ENCODE assay signal across 1 cellular context in genomic region chr2:47359375-47359868, GRCh38.
TF ChIP-seq lines count a peak whose summit lies in the region.

No MANE protein-coding gene starts in this region.

TF ChIP-seq in K562, 482 proteins besides CTCF, POLR2A, EP300 and RAD21 (continued from another document and continues in another):
- TF ChIP-seq CLOCK (CRISPR knock-in tag; IDR thresholded peaks at IDR 0.05; ENCODE audit: borderline replicate concordance) (no peak), L3MBTL2 (IDR thresholded peaks at IDR 0.05) (peak; percentile 91), SMARCE1 (IDR thresholded peaks at IDR 0.05) (peak; percentile 74), SMARCA4 (IDR thresholded peaks at IDR 0.05) (peak; percentile 73), SP1 (CRISPR knock-in tag; IDR thresholded peaks at IDR 0.05) (peak; percentile 57; the same call in 1 of the 2 replicates), ARID1B (IDR thresholded peaks at IDR 0.05) (peak; percentile 80), BDP1 (IDR thresholded peaks at IDR 0.05; ENCODE audit: insufficient read depth, insufficient read length) (no peak), CBFB (CRISPR knock-in tag; IDR thresholded peaks at IDR 0.05) (no peak), NCOR1 (IDR thresholded peaks at IDR 0.05) (peak; percentile 22; the same call in 1 of the 2 replicates), NEUROD1 (IDR thresholded peaks at IDR 0.05; ENCODE audit: borderline replicate concordance, low read depth, low read length, partially characterized antibody) (no peak), TAF1 (IDR thresholded peaks at IDR 0.05; ENCODE audit: control insufficient read depth, extremely low read depth, insufficient read depth, low read length, severe bottlenecking) (no peak), ELF1 (tag; IDR thresholded peaks at IDR 0.05) (no peak), ID3 (CRISPR knock-in tag; IDR thresholded peaks at IDR 0.05) (no peak), ID3 (tag; IDR thresholded peaks at IDR 0.05) (peak; percentile 46; the same call in 1 of the 2 replicates), ZNF274 (IDR thresholded peaks at IDR 0.05; ENCODE audit: borderline replicate concordance, low read depth, low read length) (no peak), EHMT2 (IDR thresholded peaks at IDR 0.05) (peak; percentile 41; the same call in 1 of the 2 replicates), KLF13 (tag; IDR thresholded peaks at IDR 0.05; ENCODE audit: borderline replicate concordance, low read depth) (no peak), XRCC4 (IDR thresholded peaks at IDR 0.05; ENCODE audit: extremely low read depth, insufficient read depth, insufficient read length) (no peak), TAF7 (tag; IDR thresholded peaks at IDR 0.05) (no peak), MAX (CRISPR knock-in tag; IDR thresholded peaks at IDR 0.05) (peak; percentile 78), NFRKB (IDR thresholded peaks at IDR 0.05; ENCODE audit: low read depth) (peak; percentile 35; the same call in 1 of the 2 replicates), ZBTB17 (CRISPR knock-in tag; IDR thresholded peaks at IDR 0.05) (0 out of 2 replicates have a peak, but pooled peaks have one; percentile 31), CHCHD3 (CRISPR knock-in tag; IDR thresholded peaks at IDR 0.05) (no peak), ZNF561 (CRISPR knock-in tag; conservative IDR thresholded peaks at IDR 0.05) (no peak), MNT (conservative IDR thresholded peaks at IDR 0.05) (peak in 1 of 2 experiments; percentile 59; a peak in 1 of 4 replicates), MTA2 (IDR thresholded peaks at IDR 0.05; ENCODE audit: low read depth) (peak; percentile 53), TCFL5 (CRISPR knock-in tag; conservative IDR thresholded peaks at IDR 0.05) (no peak), CXXC5 (CRISPR knock-in tag; IDR thresholded peaks at IDR 0.05) (peak; percentile 31; the same call in 1 of the 2 replicates), MEIS2 (IDR thresholded peaks at IDR 0.05; ENCODE audit: partially characterized antibody) (peak; percentile 41), BMI1 (IDR thresholded peaks at IDR 0.05; ENCODE audit: low read length) (no peak), ZNF583 (CRISPR knock-in tag; IDR thresholded peaks at IDR 0.05) (peak; percentile 49; the same call in 1 of the 2 replicates), FUS (optimal IDR thresholded peaks at IDR 0.05; ENCODE audit: low read depth, low read length) (no peak)
- TF ChIP-seq, protein P1, sequence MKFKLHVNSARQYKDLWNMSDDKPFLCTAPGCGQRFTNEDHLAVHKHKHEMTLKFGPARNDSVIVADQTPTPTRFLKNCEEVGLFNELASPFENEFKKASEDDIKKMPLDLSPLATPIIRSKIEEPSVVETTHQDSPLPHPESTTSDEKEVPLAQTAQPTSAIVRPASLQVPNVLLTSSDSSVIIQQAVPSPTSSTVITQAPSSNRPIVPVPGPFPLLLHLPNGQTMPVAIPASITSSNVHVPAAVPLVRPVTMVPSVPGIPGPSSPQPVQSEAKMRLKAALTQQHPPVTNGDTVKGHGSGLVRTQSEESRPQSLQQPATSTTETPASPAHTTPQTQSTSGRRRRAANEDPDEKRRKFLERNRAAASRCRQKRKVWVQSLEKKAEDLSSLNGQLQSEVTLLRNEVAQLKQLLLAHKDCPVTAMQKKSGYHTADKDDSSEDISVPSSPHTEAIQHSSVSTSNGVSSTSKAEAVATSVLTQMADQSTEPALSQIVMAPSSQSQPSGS (CRISPR knock-in tag; IDR thresholded peaks at IDR 0.05) = no peak
- TF ChIP-seq, protein P2, sequence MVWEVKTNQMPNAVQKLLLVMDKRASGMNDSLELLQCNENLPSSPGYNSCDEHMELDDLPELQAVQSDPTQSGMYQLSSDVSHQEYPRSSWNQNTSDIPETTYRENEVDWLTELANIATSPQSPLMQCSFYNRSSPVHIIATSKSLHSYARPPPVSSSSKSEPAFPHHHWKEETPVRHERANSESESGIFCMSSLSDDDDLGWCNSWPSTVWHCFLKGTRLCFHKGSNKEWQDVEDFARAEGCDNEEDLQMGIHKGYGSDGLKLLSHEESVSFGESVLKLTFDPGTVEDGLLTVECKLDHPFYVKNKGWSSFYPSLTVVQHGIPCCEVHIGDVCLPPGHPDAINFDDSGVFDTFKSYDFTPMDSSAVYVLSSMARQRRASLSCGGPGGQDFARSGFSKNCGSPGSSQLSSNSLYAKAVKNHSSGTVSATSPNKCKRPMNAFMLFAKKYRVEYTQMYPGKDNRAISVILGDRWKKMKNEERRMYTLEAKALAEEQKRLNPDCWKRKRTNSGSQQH (CRISPR knock-in tag; IDR thresholded peaks at IDR 0.05) = 0 out of 2 replicates have a peak, but pooled peaks have one; percentile 20
- TF ChIP-seq, protein P3, sequence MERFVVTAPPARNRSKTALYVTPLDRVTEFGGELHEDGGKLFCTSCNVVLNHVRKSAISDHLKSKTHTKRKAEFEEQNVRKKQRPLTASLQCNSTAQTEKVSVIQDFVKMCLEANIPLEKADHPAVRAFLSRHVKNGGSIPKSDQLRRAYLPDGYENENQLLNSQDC (CRISPR knock-in tag; IDR thresholded peaks at IDR 0.05) = no peak
- TF ChIP-seq, protein P4, sequence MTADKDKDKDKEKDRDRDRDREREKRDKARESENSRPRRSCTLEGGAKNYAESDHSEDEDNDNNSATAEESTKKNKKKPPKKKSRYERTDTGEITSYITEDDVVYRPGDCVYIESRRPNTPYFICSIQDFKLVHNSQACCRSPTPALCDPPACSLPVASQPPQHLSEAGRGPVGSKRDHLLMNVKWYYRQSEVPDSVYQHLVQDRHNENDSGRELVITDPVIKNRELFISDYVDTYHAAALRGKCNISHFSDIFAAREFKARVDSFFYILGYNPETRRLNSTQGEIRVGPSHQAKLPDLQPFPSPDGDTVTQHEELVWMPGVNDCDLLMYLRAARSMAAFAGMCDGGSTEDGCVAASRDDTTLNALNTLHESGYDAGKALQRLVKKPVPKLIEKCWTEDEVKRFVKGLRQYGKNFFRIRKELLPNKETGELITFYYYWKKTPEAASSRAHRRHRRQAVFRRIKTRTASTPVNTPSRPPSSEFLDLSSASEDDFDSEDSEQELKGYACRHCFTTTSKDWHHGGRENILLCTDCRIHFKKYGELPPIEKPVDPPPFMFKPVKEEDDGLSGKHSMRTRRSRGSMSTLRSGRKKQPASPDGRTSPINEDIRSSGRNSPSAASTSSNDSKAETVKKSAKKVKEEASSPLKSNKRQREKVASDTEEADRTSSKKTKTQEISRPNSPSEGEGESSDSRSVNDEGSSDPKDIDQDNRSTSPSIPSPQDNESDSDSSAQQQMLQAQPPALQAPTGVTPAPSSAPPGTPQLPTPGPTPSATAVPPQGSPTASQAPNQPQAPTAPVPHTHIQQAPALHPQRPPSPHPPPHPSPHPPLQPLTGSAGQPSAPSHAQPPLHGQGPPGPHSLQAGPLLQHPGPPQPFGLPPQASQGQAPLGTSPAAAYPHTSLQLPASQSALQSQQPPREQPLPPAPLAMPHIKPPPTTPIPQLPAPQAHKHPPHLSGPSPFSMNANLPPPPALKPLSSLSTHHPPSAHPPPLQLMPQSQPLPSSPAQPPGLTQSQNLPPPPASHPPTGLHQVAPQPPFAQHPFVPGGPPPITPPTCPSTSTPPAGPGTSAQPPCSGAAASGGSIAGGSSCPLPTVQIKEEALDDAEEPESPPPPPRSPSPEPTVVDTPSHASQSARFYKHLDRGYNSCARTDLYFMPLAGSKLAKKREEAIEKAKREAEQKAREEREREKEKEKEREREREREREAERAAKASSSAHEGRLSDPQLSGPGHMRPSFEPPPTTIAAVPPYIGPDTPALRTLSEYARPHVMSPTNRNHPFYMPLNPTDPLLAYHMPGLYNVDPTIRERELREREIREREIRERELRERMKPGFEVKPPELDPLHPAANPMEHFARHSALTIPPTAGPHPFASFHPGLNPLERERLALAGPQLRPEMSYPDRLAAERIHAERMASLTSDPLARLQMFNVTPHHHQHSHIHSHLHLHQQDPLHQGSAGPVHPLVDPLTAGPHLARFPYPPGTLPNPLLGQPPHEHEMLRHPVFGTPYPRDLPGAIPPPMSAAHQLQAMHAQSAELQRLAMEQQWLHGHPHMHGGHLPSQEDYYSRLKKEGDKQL (CRISPR knock-in tag; IDR thresholded peaks at IDR 0.05; ENCODE audit: borderline replicate concordance) = no peak
- TF ChIP-seq, protein P5, sequence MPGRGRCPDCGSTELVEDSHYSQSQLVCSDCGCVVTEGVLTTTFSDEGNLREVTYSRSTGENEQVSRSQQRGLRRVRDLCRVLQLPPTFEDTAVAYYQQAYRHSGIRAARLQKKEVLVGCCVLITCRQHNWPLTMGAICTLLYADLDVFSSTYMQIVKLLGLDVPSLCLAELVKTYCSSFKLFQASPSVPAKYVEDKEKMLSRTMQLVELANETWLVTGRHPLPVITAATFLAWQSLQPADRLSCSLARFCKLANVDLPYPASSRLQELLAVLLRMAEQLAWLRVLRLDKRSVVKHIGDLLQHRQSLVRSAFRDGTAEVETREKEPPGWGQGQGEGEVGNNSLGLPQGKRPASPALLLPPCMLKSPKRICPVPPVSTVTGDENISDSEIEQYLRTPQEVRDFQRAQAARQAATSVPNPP (IDR thresholded peaks at IDR 0.05; ENCODE audit: borderline replicate concordance, insufficient read depth, insufficient read length) = no peak
- TF ChIP-seq, protein P6, sequence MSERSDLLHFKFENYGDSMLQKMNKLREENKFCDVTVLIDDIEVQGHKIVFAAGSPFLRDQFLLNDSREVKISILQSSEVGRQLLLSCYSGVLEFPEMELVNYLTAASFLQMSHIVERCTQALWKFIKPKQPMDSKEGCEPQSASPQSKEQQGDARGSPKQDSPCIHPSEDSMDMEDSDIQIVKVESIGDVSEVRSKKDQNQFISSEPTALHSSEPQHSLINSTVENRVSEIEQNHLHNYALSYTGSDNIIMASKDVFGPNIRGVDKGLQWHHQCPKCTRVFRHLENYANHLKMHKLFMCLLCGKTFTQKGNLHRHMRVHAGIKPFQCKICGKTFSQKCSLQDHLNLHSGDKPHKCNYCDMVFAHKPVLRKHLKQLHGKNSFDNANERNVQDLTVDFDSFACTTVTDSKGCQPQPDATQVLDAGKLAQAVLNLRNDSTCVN (CRISPR knock-in tag; IDR thresholded peaks at IDR 0.05) = 0 out of 2 replicates have a peak, but pooled peaks have one; percentile 20
